9 cellular contexts compared by ENCODE assay signal in genomic region chr17:79793924-79794304, GRCh38. TPM values are rescaled to one million over a fixed set of nuclear protein-coding genes. Genes with fewer than 3 reads are reported as not detected.
DNase-seq lines count a peak whose midpoint lies in the region; ATAC-seq, FAIRE-seq and TF ChIP-seq lines count a peak whose summit lies in the region.
"Had no signal": no experiment of that assay in that cellular context is flagged by ENCODE, and none has a peak within 500 bp of the region (broad histone marks: within the 10 kb centered on the region; RNA-seq: fewer than 3 reads in every experiment).

No MANE protein-coding gene starts in this region.

- POLR2A ChIA-PET in endothelial cell of umbilical vein (lab: Charles Lee) = no interaction called here

- no peaks in the 10 kb centered on the region for H4K20me1 ChIP-seq in endothelial cell of umbilical vein (replicated peaks; ENCODE audit: control insufficient read depth, extremely low read depth, insufficient read depth, low read length)

- no peak overlapping the region for H2AFZ ChIP-seq in endothelial cell of umbilical vein (ENCODE audit: low read depth, low read length)

- peaks cover 16% of the 10 kb centered on the region for H3K4me1 ChIP-seq in ES-I3 (ENCODE audit: insufficient read depth, low read length)
- H3K4me1 ChIP-seq in endothelial cell of umbilical vein (ENCODE audit: control insufficient read depth, extremely low read depth, insufficient read depth, low read length) = peaks cover 19% of the 10 kb centered on the region

- TF ChIP-seq POLR2A in endothelial cell of umbilical vein (IDR thresholded peaks at IDR 0.05; ENCODE audit: low read depth, low read length) = no peak

- BruUV-seq in endothelial cell of umbilical vein (replicated peaks; lab: Mats Ljungman, UMichigan) = no TSS peak

- CTCF ChIA-PET in endothelial cell of umbilical vein (lab: Charles Lee) = interaction anchor here (1.0 to 2.2 kb wide), 2 partner anchors 18 to 48 kb away, joined by 3 to 10 read pairs; no protein-coding TSS in a partner anchor

- H3K27me3 Mint-ChIP-seq in osteocyte (ENCODE audit: unreplicated experiment) = peaks cover 23% of the 10 kb centered on the region
- H3K27me3 Mint-ChIP-seq in activated T-cell treated with anti-CD3 and anti-CD28 coated beads, Interleukin-2, amount 50 U/mL, for 24 hours = peaks cover 46% of the 10 kb centered on the region

- H3K79me2 ChIP-seq in endothelial cell of umbilical vein (ENCODE audit: control insufficient read depth, insufficient read depth, low read length) = no peaks in the 10 kb centered on the region

- no peaks in the 10 kb centered on the region for H3K36me3 ChIP-seq in ES-I3 (ENCODE audit: insufficient read depth, low read length)
- peaks cover 16% of the 10 kb centered on the region for H3K36me3 ChIP-seq in MG63
- H3K36me3 ChIP-seq in endothelial cell of umbilical vein (ENCODE audit: control insufficient read depth in 2 of 2, extremely low read depth in 1 of 2, insufficient read depth in 2 of 2, low read length in 2 of 2) = no peaks in the 10 kb centered on the region

- no peaks in the 10 kb centered on the region for H3K9me1 ChIP-seq in endothelial cell of umbilical vein (replicated peaks; ENCODE audit: control insufficient read depth, extremely low read depth, insufficient read depth, low read length)

- H3K27me3 ChIP-seq in MG63 (peaks cover 20% of the 10 kb centered on the region), endothelial cell of umbilical vein (ENCODE audit: control insufficient read depth in 2 of 2, insufficient read depth in 2 of 2, low read length in 2 of 2) (peaks cover 39 to 60% of the 10 kb centered on the region in 2 experiments)

- TF ChIP-seq CTCF in endothelial cell of umbilical vein (IDR thresholded peaks at IDR 0.05; ENCODE audit: extremely low read depth in 1 of 2, insufficient read depth in 1 of 2, low read depth in 1 of 2, low read length in 2 of 2) = no peak
- no peak for TF ChIP-seq CTCF in osteocyte (IDR thresholded peaks at IDR 0.05)

- peak overlapping the region; percentile 21; the same call in 1 of the 2 replicates for H3K9ac ChIP-seq in ES-I3 (ENCODE audit: low read depth, low read length)
- H3K9ac ChIP-seq in endothelial cell of umbilical vein (replicated peaks; ENCODE audit: extremely low read depth, insufficient read depth, low read length) = no peak overlapping the region

- peaks cover 34% of the 10 kb centered on the region for H3K4me1 Mint-ChIP-seq in osteocyte (ENCODE audit: unreplicated experiment)
- H3K4me1 Mint-ChIP-seq in activated T-cell treated with anti-CD3 and anti-CD28 coated beads, Interleukin-2, amount 50 U/mL, for 24 hours (ENCODE audit: low read depth) = peaks cover 22% of the 10 kb centered on the region

- DNase-seq in MG63 = peak; percentile 80
- peak; percentile 39 for DNase-seq in endothelial cell of umbilical vein (ENCODE audit: low read depth, low spot score)
- no peak for DNase-seq in osteocyte (ENCODE audit: extremely low spot score, unreplicated experiment)
- no peak for DNase-seq in activated T-cell treated with anti-CD3 and anti-CD28 coated beads, Interleukin-2, amount 50 U/mL, for 24 hours
- DNase-seq in activated CD4-positive, alpha-beta T cell treated with anti-CD3 and anti-CD28 coated beads for 48 hours = no peak
- DNase-seq: activated effector memory CD4-positive, alpha-beta T cell treated with anti-CD3 and anti-CD28 coated beads, Interleukin-2, amount 50 U/mL, for 16 hours; T-cell had no signal

- H3K9me3 Mint-ChIP-seq in osteocyte (ENCODE audit: unreplicated experiment) = no peaks in the 10 kb centered on the region
- no peaks in the 10 kb centered on the region for H3K9me3 Mint-ChIP-seq in activated T-cell treated with anti-CD3 and anti-CD28 coated beads, Interleukin-2, amount 50 U/mL, for 24 hours
- H3K9me3 Mint-ChIP-seq: T-cell had no signal

- intact Hi-C loops in endothelial cell of umbilical vein (cut with micrococcal nuclease) = no loop called here

- H3K4me3 Mint-ChIP-seq in osteocyte (ENCODE audit: unreplicated experiment) = peak overlapping the region; percentile 69
- no peak overlapping the region for H3K4me3 Mint-ChIP-seq in activated T-cell treated with anti-CD3 and anti-CD28 coated beads, Interleukin-2, amount 50 U/mL, for 24 hours
- H3K4me3 Mint-ChIP-seq: T-cell had no signal

- H3K36me3 Mint-ChIP-seq in osteocyte (ENCODE audit: unreplicated experiment) = no peaks in the 10 kb centered on the region
- peaks cover 2% of the 10 kb centered on the region for H3K36me3 Mint-ChIP-seq in activated T-cell treated with anti-CD3 and anti-CD28 coated beads, Interleukin-2, amount 50 U/mL, for 24 hours (ENCODE audit: low read depth)

- FAIRE-seq in endothelial cell of umbilical vein (lab: Jason Lieb, UNC) = no peak

- peak overlapping the region; percentile 54 for H3K4me3 ChIP-seq in MG63
- no peak overlapping the region for H3K4me3 ChIP-seq in endothelial cell of umbilical vein (replicated peaks in 1 of 3; ENCODE audit: insufficient read depth in 1 of 3, low read depth in 1 of 3, low read length in 3 of 3)

- no peak for ATAC-seq in GM19463 (IDR thresholded peaks at IDR 0.05; ENCODE audit: unreplicated experiment)
- ATAC-seq: T-cell had no signal

- dilution Hi-C loops in endothelial cell of umbilical vein (cut with MboI; ENCODE audit: extremely low pct_ligation_motif_present, low sequenced_read_pairs) = no loop called here

- H3K9me3 ChIP-seq in ES-I3 (ENCODE audit: control insufficient read depth, insufficient read depth, low read length) (no peaks in the 10 kb centered on the region), MG63 (no peaks in the 10 kb centered on the region), endothelial cell of umbilical vein (replicated peaks; ENCODE audit: control insufficient read depth, insufficient read depth, low read length) (no peaks in the 10 kb centered on the region)

- no peak overlapping the region for H3K27ac ChIP-seq in endothelial cell of umbilical vein (ENCODE audit: insufficient read depth, low read depth, low read length)

- H3K27ac Mint-ChIP-seq in osteocyte (ENCODE audit: unreplicated experiment) = peak overlapping the region; percentile 84
- H3K27ac Mint-ChIP-seq in activated T-cell treated with anti-CD3 and anti-CD28 coated beads, Interleukin-2, amount 50 U/mL, for 24 hours = no peak overlapping the region
- H3K27ac Mint-ChIP-seq: T-cell had no signal

- no peak overlapping the region for H3K4me2 ChIP-seq in endothelial cell of umbilical vein (ENCODE audit: insufficient read depth, low read length)

TF ChIP-seq in endothelial cell of umbilical vein, 7 proteins besides CTCF, POLR2A, EP300 and RAD21:
- no peak for TF ChIP-seq GATA2 (IDR thresholded peaks at IDR 0.05; ENCODE audit: insufficient read depth, insufficient read length, low read depth, low read length)
- no peak for TF ChIP-seq JUN (IDR thresholded peaks at IDR 0.05; ENCODE audit: borderline replicate concordance, insufficient read depth, insufficient read length, low read depth)
- no peak for TF ChIP-seq FOS (IDR thresholded peaks at IDR 0.05; ENCODE audit: borderline replicate concordance, insufficient read depth, low read length)
- TF ChIP-seq EZH2 (IDR thresholded peaks at IDR 0.05; ENCODE audit: borderline replicate concordance, low read depth, low read length, severe bottlenecking) = no peak
- no peak for TF ChIP-seq POLR2AphosphoS5 (IDR thresholded peaks at IDR 0.05; ENCODE audit: insufficient read depth, low read depth, low read length)
- no peak for TF ChIP-seq MYC (IDR thresholded peaks at IDR 0.05; ENCODE audit: low read depth, low read length)
- no peak for TF ChIP-seq MAX (IDR thresholded peaks at IDR 0.05; ENCODE audit: insufficient read depth, insufficient read length)

RNA-seq across cellular contexts. Expression of gene CBX8, which starts 3.0 kb away (rescaled TPM):
- total RNA-seq in MG63 (2014; rRNA removed; shearing (Covaris generic); ENCODE audit: low replicate concordance) = 7.7 and 15.7 TPM in 2 replicates
- total RNA-seq in endothelial cell of umbilical vein = 3.1 TPM in 2 replicates
- polyA plus RNA-seq in endothelial cell of umbilical vein = 0.49 and 0.69 TPM in 2 replicates
- 0.28 and 0.41 TPM in 2 replicates for polyA plus RNA-seq in endothelial cell of umbilical vein (2011; cell fraction: cytosol; rRNA removed)
- polyA plus RNA-seq in endothelial cell of umbilical vein (2011; cell fraction: nucleus; rRNA removed) = 0.40 and 1.1 TPM in 2 replicates
- polyA plus RNA-seq in endothelial cell of umbilical vein (2012) = 1.4 and 1.8 TPM in 2 replicates
- 0.25 and 1.1 TPM in 2 replicates for polyA minus RNA-seq in endothelial cell of umbilical vein
- 2.4 TPM for polyA minus RNA-seq in endothelial cell of umbilical vein (2011; cell fraction: cytosol; rRNA and poly(A)+ RNA removed)
- polyA minus RNA-seq in endothelial cell of umbilical vein (2011; cell fraction: nucleus; rRNA and poly(A)+ RNA removed) = 0.19 and 0.34 TPM in 2 replicates
- total RNA-seq in osteocyte = 5.4 and 6.3 TPM in 2 replicates

RNA-seq across cellular contexts. Expression of gene CBX2, which starts 16.0 kb away (rescaled TPM):
- 14.1 and 17.1 TPM in 2 replicates for total RNA-seq in MG63 (2014; rRNA removed; shearing (Covaris generic); ENCODE audit: low replicate concordance)
- total RNA-seq in endothelial cell of umbilical vein = 19.8 and 20.0 TPM in 2 replicates
- 10.5 and 12.6 TPM in 2 replicates for polyA plus RNA-seq in endothelial cell of umbilical vein
- polyA plus RNA-seq in endothelial cell of umbilical vein (2011; cell fraction: cytosol; rRNA removed) = 8.4 and 9.0 TPM in 2 replicates
- 11.0 and 11.7 TPM in 2 replicates for polyA plus RNA-seq in endothelial cell of umbilical vein (2011; cell fraction: nucleus; rRNA removed)
- 9.3 and 9.8 TPM in 2 replicates for polyA plus RNA-seq in endothelial cell of umbilical vein (2012)
- 11.0 and 12.1 TPM in 2 replicates for polyA minus RNA-seq in endothelial cell of umbilical vein
- 23.6 TPM for polyA minus RNA-seq in endothelial cell of umbilical vein (2011; cell fraction: cytosol; rRNA and poly(A)+ RNA removed)
- polyA minus RNA-seq in endothelial cell of umbilical vein (2011; cell fraction: nucleus; rRNA and poly(A)+ RNA removed) = 3.8 and 6.0 TPM in 2 replicates
- 9.9 and 12.7 TPM in 2 replicates for total RNA-seq in osteocyte

RNA-seq across cellular contexts. Expression of gene CBX4, which starts 45.3 kb away (rescaled TPM):
- 8.8 and 26.2 TPM in 2 replicates for total RNA-seq in MG63 (2014; rRNA removed; shearing (Covaris generic); ENCODE audit: low replicate concordance)
- total RNA-seq in endothelial cell of umbilical vein = 12.3 TPM in 2 replicates
- polyA plus RNA-seq in endothelial cell of umbilical vein = 7.0 and 9.3 TPM in 2 replicates
- polyA plus RNA-seq in endothelial cell of umbilical vein (2011; cell fraction: cytosol; rRNA removed) = 3.9 and 5.3 TPM in 2 replicates
- 4.6 and 5.5 TPM in 2 replicates for polyA plus RNA-seq in endothelial cell of umbilical vein (2011; cell fraction: nucleus; rRNA removed)
- 3.4 and 5.9 TPM in 2 replicates for polyA plus RNA-seq in endothelial cell of umbilical vein (2012)
- polyA minus RNA-seq in endothelial cell of umbilical vein = 2.9 and 3.6 TPM in 2 replicates
- polyA minus RNA-seq in endothelial cell of umbilical vein (2011; cell fraction: cytosol; rRNA and poly(A)+ RNA removed) = 36.5 TPM
- 2.4 and 3.1 TPM in 2 replicates for polyA minus RNA-seq in endothelial cell of umbilical vein (2011; cell fraction: nucleus; rRNA and poly(A)+ RNA removed)
- total RNA-seq in osteocyte = 21.4 and 23.2 TPM in 2 replicates

Comparison
In these comparisons a context has a peak if more than half of its experiments do, and no peak if none do; other contexts are left out.
1. DNase-seq: peak in MG63 (single experiment) and endothelial cell of umbilical vein (single experiment); none in osteocyte (single experiment), activated T-cell treated with anti-CD3 and anti-CD28 coated beads, Interleukin-2, amount 50 U/mL, for 24 hours (single experiment) and activated CD4-positive, alpha-beta T cell treated with anti-CD3 and anti-CD28 coated beads for 48 hours (single experiment).